In the genomic region with DNA sequence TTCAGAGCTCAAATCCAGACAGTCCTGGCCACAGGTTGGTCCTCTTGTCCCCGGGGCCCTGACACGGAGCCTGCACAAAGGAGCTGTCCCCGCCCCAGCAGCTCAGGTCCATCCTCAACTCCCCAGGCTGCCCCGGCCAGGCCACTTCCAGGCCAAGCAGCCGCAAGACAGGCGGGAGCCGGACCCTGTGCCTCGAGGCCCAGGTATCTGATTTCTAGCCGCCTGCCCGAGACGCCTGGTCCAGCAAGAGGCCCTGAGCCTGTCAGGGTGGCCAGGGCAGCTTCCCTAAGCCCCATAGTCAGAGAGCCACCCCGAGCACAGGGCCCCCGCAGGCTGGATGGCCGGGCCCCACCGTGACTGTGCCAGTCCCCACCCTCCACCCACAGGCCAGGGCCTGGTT, we compare ENCODE assay signal across 1 cellular context.
TF ChIP-seq lines count a peak whose summit lies in the region.

No MANE protein-coding gene starts in this region.

TF ChIP-seq in H1, 55 proteins besides CTCF, POLR2A, EP300 and RAD21 (continued from another document):
- TF ChIP-seq TEAD4 (IDR thresholded peaks at IDR 0.05; ENCODE audit: low read depth, low read length) (no peak), BCL11A (IDR thresholded peaks at IDR 0.05; ENCODE audit: low read depth in 2 of 2, low read length in 2 of 2) (no peak), HDAC6 (IDR thresholded peaks at IDR 0.05; ENCODE audit: low read depth, low read length) (no peak), CBX5 (IDR thresholded peaks at IDR 0.05; ENCODE audit: low read depth, low read length) (no peak), SIX5 (IDR thresholded peaks at IDR 0.05; ENCODE audit: low read depth, low read length) (no peak), EGR1 (IDR thresholded peaks at IDR 0.05; ENCODE audit: borderline replicate concordance, low read depth, low read length) (no peak), RFX5 (IDR thresholded peaks at IDR 0.05; ENCODE audit: borderline replicate concordance, low read depth, low read length) (no peak), SAP30 (IDR thresholded peaks at IDR 0.05; ENCODE audit: insufficient read depth, insufficient replicate concordance, low read length) (no peak), CHD1 (IDR thresholded peaks at IDR 0.05; ENCODE audit: low read depth, low read length) (no peak), KDM1A (IDR thresholded peaks at IDR 0.05; ENCODE audit: borderline replicate concordance, low read length) (no peak), CHD2 (IDR thresholded peaks at IDR 0.05; ENCODE audit: low read length) (no peak), CBX8 (IDR thresholded peaks at IDR 0.05; ENCODE audit: borderline replicate concordance, low read depth, low read length) (no peak), SRF (IDR thresholded peaks at IDR 0.05; ENCODE audit: low read depth, low read length) (no peak)
- TF ChIP-seq, protein P1, sequence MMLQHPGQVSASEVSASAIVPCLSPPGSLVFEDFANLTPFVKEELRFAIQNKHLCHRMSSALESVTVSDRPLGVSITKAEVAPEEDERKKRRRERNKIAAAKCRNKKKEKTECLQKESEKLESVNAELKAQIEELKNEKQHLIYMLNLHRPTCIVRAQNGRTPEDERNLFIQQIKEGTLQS (IDR thresholded peaks at IDR 0.05; ENCODE audit: insufficient read depth, low read depth, low read length), result no peak
